ENCODE assay signal across 1 cellular context in the genomic region with DNA sequence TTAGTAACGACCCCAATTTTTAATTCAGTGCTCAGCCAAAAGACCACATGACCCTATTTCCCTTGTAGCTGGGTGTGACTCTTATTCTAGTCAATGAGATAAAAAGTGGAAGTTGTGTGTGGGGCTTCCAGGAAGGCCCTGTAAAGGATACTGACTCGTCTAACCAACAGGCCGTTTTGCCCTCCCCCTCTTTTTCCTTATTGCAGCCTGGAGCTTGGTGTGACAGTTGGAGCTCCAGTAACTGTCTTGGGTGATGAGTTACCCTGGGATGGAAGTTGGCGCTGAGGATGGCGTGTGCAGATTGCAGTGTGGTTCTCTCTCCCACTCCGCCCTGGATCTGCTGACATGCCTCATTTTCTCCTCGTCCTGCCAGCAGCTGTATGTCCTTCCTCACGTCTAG.
TF ChIP-seq lines count a peak whose summit lies in the region.

No MANE protein-coding gene starts in this region.

TF ChIP-seq in IMR-90, 13 proteins besides CTCF, POLR2A, EP300 and RAD21 (continued from another document):
- TF ChIP-seq, protein P1, sequence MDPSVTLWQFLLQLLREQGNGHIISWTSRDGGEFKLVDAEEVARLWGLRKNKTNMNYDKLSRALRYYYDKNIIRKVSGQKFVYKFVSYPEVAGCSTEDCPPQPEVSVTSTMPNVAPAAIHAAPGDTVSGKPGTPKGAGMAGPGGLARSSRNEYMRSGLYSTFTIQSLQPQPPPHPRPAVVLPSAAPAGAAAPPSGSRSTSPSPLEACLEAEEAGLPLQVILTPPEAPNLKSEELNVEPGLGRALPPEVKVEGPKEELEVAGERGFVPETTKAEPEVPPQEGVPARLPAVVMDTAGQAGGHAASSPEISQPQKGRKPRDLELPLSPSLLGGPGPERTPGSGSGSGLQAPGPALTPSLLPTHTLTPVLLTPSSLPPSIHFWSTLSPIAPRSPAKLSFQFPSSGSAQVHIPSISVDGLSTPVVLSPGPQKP (IDR thresholded peaks at IDR 0.05; ENCODE audit: borderline replicate concordance, low read depth, low read length): no peak
- TF ChIP-seq MAZ (IDR thresholded peaks at IDR 0.05; ENCODE audit: borderline replicate concordance, low read depth, low read length): no peak
